Comparison of ENCODE assay signal across 27 cellular contexts in genomic region chr15:28181386-28181785, GRCh38.
"Had no signal": no experiment of that assay in that cellular context is flagged by ENCODE, and none has a peak within 500 bp of the region (broad histone marks: within the 10 kb centered on the region; RNA-seq: fewer than 3 reads in every experiment).

No MANE protein-coding gene starts in this region.

- H3K4me3 ChIP-seq: coronary artery, dorsolateral prefrontal cortex, esophagus muscularis mucosa had no signal

- H3K9me3 Mint-ChIP-seq: activated CD4-positive, alpha-beta T cell treated with anti-CD3 and anti-CD28 coated beads, Interleukin-2, amount 10 ng/mL, durations not matched to agents 7 days and 5 days; activated CD8-positive, alpha-beta T cell treated with anti-CD3 and anti-CD28 coated beads for 36 hours; activated T-cell treated with anti-CD3 and anti-CD28 coated beads, Interleukin-2, amount 50 U/mL, for 4 hours; activated T-helper 17 cell treated with anti-CD3 and anti-CD28 coated beads, Interleukin-2, amount 50 U/mL, for 72 hours; central memory CD8-positive, alpha-beta T cell; dendritic cell treated with granulocyte-macrophage colony-stimulating factor and Interleukin-4, amounts not matched to agents 40 ng/mL and 50 ng/mL, for 4 days; endodermal cell; T-helper 2 cell treated with Interferon-gamma antibody and Interleukin-4, amounts not matched to agents 5 μg/mL and 100 μg/mL, for 36 hours had no signal

- ATAC-seq: activated CD8-positive, alpha-beta T cell treated with anti-CD3 and anti-CD28 coated beads for 36 hours; activated T-cell treated with anti-CD3 and anti-CD28 coated beads, Interleukin-2, amount 50 U/mL, for 4 hours; activated T-helper 17 cell treated with anti-CD3 and anti-CD28 coated beads, Interleukin-2, amount 50 U/mL, for 72 hours; T-helper 17 cell had no signal

- H3K27ac Mint-ChIP-seq: activated CD4-positive, alpha-beta T cell treated with anti-CD3 and anti-CD28 coated beads, Interleukin-2, amount 10 ng/mL, durations not matched to agents 7 days and 5 days; activated CD8-positive, alpha-beta T cell treated with anti-CD3 and anti-CD28 coated beads for 36 hours; activated naive CD8-positive, alpha-beta T cell; activated T-helper 17 cell treated with anti-CD3 and anti-CD28 coated beads, Interleukin-2, amount 50 U/mL, for 72 hours; dendritic cell treated with granulocyte-macrophage colony-stimulating factor and Interleukin-4, amounts not matched to agents 40 ng/mL and 50 ng/mL, for 4 days; endodermal cell; T-helper 2 cell treated with Interferon-gamma antibody and Interleukin-4, amounts not matched to agents 5 μg/mL and 100 μg/mL, for 36 hours had no signal

- H3K27me3 Mint-ChIP-seq: activated CD4-positive, alpha-beta T cell treated with anti-CD3 and anti-CD28 coated beads, Interleukin-2, amount 10 ng/mL, durations not matched to agents 7 days and 5 days; activated CD8-positive, alpha-beta T cell treated with anti-CD3 and anti-CD28 coated beads for 36 hours; activated naive CD8-positive, alpha-beta T cell; activated T-helper 17 cell treated with anti-CD3 and anti-CD28 coated beads, Interleukin-2, amount 50 U/mL, for 72 hours; central memory CD8-positive, alpha-beta T cell; dendritic cell treated with granulocyte-macrophage colony-stimulating factor and Interleukin-4, amounts not matched to agents 40 ng/mL and 50 ng/mL, for 4 days; T-helper 17 cell had no signal

- H3K9me3 ChIP-seq: esophagus muscularis mucosa had no signal

- H3K27me3 ChIP-seq: brain microvascular endothelial cell, dorsolateral prefrontal cortex, esophagus muscularis mucosa had no signal

- DNase-seq: activated CD4-positive, alpha-beta T cell treated with anti-CD3 and anti-CD28 coated beads for 1 hour; activated CD4-positive, alpha-beta T cell treated with anti-CD3 and anti-CD28 coated beads for 4 hours; activated CD4-positive, alpha-beta T cell treated with anti-CD3 and anti-CD28 coated beads, Interleukin-2, amount 10 ng/mL, durations not matched to agents 7 days and 5 days; activated CD4-positive, alpha-beta T cell treated with anti-CD3 and anti-CD28 coated beads, Interleukin-2, amount 50 U/mL, for 4 hours; activated CD8-positive, alpha-beta memory T cell treated with anti-CD3 and anti-CD28 coated beads for 24 hours; activated CD8-positive, alpha-beta T cell treated with anti-CD3 and anti-CD28 coated beads for 36 hours; activated effector memory CD4-positive, alpha-beta T cell treated with Interleukin-2 at 50 U/mL for 16 hours; activated gamma-delta T cell treated with Interleukin-2 at 50 U/mL for 16 hours; activated naive CD4-positive, alpha-beta T cell treated with anti-CD3 and anti-CD28 coated beads, Interleukin-2, amount 50 U/mL, for 16 hours; activated naive CD4-positive, alpha-beta T cell treated with Interleukin-2 at 50 U/mL for 16 hours; activated T-cell treated with anti-CD3 and anti-CD28 coated beads, Interleukin-2, amount 50 U/mL, for 4 hours; amniotic stem cell; anterior cingulate cortex; brain microvascular endothelial cell; dorsolateral prefrontal cortex; effector memory CD4-positive, alpha-beta T cell; endodermal cell; T-helper 1 cell; T-helper 17 cell; T1000 had no signal

- H3K4me1 Mint-ChIP-seq: activated CD4-positive, alpha-beta T cell treated with anti-CD3 and anti-CD28 coated beads, Interleukin-2, amount 10 ng/mL, durations not matched to agents 7 days and 5 days; activated T-helper 17 cell treated with anti-CD3 and anti-CD28 coated beads, Interleukin-2, amount 50 U/mL, for 72 hours; T-helper 17 cell had no signal

- H3K4me3 Mint-ChIP-seq: activated CD4-positive, alpha-beta T cell treated with anti-CD3 and anti-CD28 coated beads, Interleukin-2, amount 10 ng/mL, durations not matched to agents 7 days and 5 days; activated CD8-positive, alpha-beta T cell treated with anti-CD3 and anti-CD28 coated beads for 36 hours; activated naive CD8-positive, alpha-beta T cell; activated T-cell treated with anti-CD3 and anti-CD28 coated beads, Interleukin-2, amount 50 U/mL, for 4 hours; activated T-helper 17 cell treated with anti-CD3 and anti-CD28 coated beads, Interleukin-2, amount 50 U/mL, for 72 hours; central memory CD8-positive, alpha-beta T cell; dendritic cell treated with granulocyte-macrophage colony-stimulating factor and Interleukin-4, amounts not matched to agents 40 ng/mL and 50 ng/mL, for 4 days; endodermal cell; T-helper 17 cell; T-helper 2 cell treated with Interferon-gamma antibody and Interleukin-4, amounts not matched to agents 5 μg/mL and 100 μg/mL, for 36 hours had no signal

- H3K4me1 ChIP-seq: esophagus muscularis mucosa had no signal

- H3K27ac ChIP-seq: brain microvascular endothelial cell, coronary artery, dorsolateral prefrontal cortex, esophagus muscularis mucosa had no signal
